1 cellular context compared by ENCODE assay signal in the genomic region with DNA sequence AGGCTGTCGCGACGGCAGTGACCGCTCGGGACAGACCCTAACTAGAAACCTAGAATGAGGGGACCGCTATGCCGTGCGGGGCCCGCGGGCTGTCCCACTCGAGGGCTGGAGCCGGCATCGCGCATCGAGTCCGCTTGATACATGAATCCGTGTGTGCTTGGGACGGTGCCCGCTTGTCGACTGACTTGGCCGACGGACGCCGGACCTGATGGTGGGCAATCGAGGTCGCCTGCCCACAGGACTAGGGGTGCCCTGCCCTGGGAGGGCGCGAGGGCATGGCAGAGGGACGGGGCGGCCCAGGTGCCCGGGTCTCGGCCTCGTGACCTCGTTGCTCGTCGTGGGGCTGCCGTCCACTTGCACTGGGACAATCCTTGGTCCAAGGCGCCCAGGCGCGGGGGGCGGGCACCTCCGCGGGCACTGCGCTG.
TF ChIP-seq lines count a peak whose summit lies in the region.

No MANE protein-coding gene starts in this region.

TF ChIP-seq in K562, 482 proteins besides CTCF, POLR2A, EP300 and RAD21 (continued from another document):
- TF ChIP-seq SMARCE1 (IDR thresholded peaks at IDR 0.05) (no peak), PCBP1 (IDR thresholded peaks at IDR 0.05; ENCODE audit: low read depth, low read length, poor library complexity, severe bottlenecking) (no peak), ZNF316 (IDR thresholded peaks at IDR 0.05) (no peak), TCF15 (CRISPR knock-in tag; IDR thresholded peaks at IDR 0.05) (peak; percentile 44; the same call in 1 of the 2 replicates), MECOM (CRISPR knock-in tag; IDR thresholded peaks at IDR 0.05) (0 out of 2 replicates have a peak, but pooled peaks have one; percentile 47), GTF2A2 (tag; IDR thresholded peaks at IDR 0.05) (peak; percentile 12; the same call in 1 of the 2 replicates), ETS2 (tag; IDR thresholded peaks at IDR 0.05; ENCODE audit: borderline replicate concordance, poor library complexity, severe bottlenecking) (no peak), ZNF395 (CRISPR knock-in tag; IDR thresholded peaks at IDR 0.05) (peak; percentile 76; the same call in 1 of the 2 replicates), POLR2G (IDR thresholded peaks at IDR 0.05; ENCODE audit: low read depth, low read length) (no peak), ZKSCAN1 (IDR thresholded peaks at IDR 0.05; ENCODE audit: low read depth, low read length) (no peak), CUX1 (CRISPR knock-in tag; IDR thresholded peaks at IDR 0.05) (peak; percentile 83; the same call in 1 of the 2 replicates), TEAD1 (CRISPR knock-in tag; IDR thresholded peaks at IDR 0.05) (0 out of 4 replicates have a peak, but pooled peaks of 1 of the 2 experiments have one; percentile 16), RB1 (IDR thresholded peaks at IDR 0.05; ENCODE audit: low read depth) (no peak), RBM39 (optimal IDR thresholded peaks at IDR 0.05; ENCODE audit: low read depth, low read length) (no peak), EP400 (IDR thresholded peaks at IDR 0.05) (no peak), ZBTB9 (CRISPR knock-in tag; IDR thresholded peaks at IDR 0.05) (0 out of 2 replicates have a peak, but pooled peaks have one; percentile 61), ZNF24 (IDR thresholded peaks at IDR 0.05) (0 out of 2 replicates have a peak, but pooled peaks have one; percentile 27), NCOA6 (IDR thresholded peaks at IDR 0.05) (peak; percentile 71)
- TF ChIP-seq, protein P1, sequence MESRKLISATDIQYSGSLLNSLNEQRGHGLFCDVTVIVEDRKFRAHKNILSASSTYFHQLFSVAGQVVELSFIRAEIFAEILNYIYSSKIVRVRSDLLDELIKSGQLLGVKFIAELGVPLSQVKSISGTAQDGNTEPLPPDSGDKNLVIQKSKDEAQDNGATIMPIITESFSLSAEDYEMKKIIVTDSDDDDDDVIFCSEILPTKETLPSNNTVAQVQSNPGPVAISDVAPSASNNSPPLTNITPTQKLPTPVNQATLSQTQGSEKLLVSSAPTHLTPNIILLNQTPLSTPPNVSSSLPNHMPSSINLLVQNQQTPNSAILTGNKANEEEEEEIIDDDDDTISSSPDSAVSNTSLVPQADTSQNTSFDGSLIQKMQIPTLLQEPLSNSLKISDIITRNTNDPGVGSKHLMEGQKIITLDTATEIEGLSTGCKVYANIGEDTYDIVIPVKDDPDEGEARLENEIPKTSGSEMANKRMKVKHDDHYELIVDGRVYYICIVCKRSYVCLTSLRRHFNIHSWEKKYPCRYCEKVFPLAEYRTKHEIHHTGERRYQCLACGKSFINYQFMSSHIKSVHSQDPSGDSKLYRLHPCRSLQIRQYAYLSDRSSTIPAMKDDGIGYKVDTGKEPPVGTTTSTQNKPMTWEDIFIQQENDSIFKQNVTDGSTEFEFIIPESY (CRISPR knock-in tag; IDR thresholded peaks at IDR 0.05): peak; percentile 83
